In genomic region chr5:133111299-133111698, GRCh38 we compare ENCODE assay signal across 8 cellular contexts. TPM values are rescaled to one million over a fixed set of nuclear protein-coding genes. Genes with fewer than 3 reads are reported as not detected.
DNase-seq lines count a peak whose midpoint lies in the region; ATAC-seq and TF ChIP-seq lines count a peak whose summit lies in the region.

No MANE protein-coding gene starts in this region.

- H3K27me3 Mint-ChIP-seq in activated CD4-positive, alpha-beta T cell treated with anti-CD3 and anti-CD28 coated beads, Interleukin-2, amount 10 ng/mL, durations not matched to agents 7 days and 5 days = no peaks in the 10 kb centered on the region

- H3K36me3 Mint-ChIP-seq in activated CD4-positive, alpha-beta T cell treated with anti-CD3 and anti-CD28 coated beads, Interleukin-2, amount 10 ng/mL, durations not matched to agents 7 days and 5 days (ENCODE audit: low read depth) = peaks cover under 1% of the 10 kb centered on the region

- ATAC-seq in HG02938 (IDR thresholded peaks at IDR 0.05; ENCODE audit: unreplicated experiment) = peak; percentile 56
- no peak for ATAC-seq in HG03280 (IDR thresholded peaks at IDR 0.05; ENCODE audit: unreplicated experiment)

- DNase-seq in DMS79 (lab: John Stamatoyannopoulos, UW) (peak; percentile 22), NCI-H526 treated with DMSO at 0.1 percent for 48 hours (lab: John Stamatoyannopoulos, UW) (peak; percentile 18), coronary artery (ENCODE audit: low spot score) (peak; percentile 89)
- peak; percentile 86 for DNase-seq in activated CD4-positive, alpha-beta T cell treated with anti-CD3 and anti-CD28 coated beads, Interleukin-2, amount 10 ng/mL, durations not matched to agents 7 days and 5 days
- peak; percentile 21 to 74 (median 55) for DNase-seq in stimulated activated CD4-positive, alpha-beta T cell treated with anti-CD3 and anti-CD28 coated beads, TNF-alpha, amount 100 ng/mL, for 1 hour (ENCODE audit: low read depth in 3 of 3, low spot score in 1 of 3)

- no peaks in the 10 kb centered on the region for H3K9me3 Mint-ChIP-seq in activated CD4-positive, alpha-beta T cell treated with anti-CD3 and anti-CD28 coated beads, Interleukin-2, amount 10 ng/mL, durations not matched to agents 7 days and 5 days

- under 1% methylated on average over 9 of the region's 9 CpGs for WGBS in liver

- H3K36me3 ChIP-seq in liver (ENCODE audit: control insufficient read depth in 4 of 4, insufficient read depth in 3 of 4, low read depth in 1 of 4, low read length in 3 of 4) = no peaks in the 10 kb centered on the region

- H3K4me1 ChIP-seq in liver (ENCODE audit: control insufficient read depth in 4 of 4, insufficient read depth in 4 of 4, low read length in 3 of 4) = peaks cover 0 to 3% (median 0%) of the 10 kb centered on the region in 4 donors

- H3K4me3 ChIP-seq in coronary artery = no peak overlapping the region
- no peak overlapping the region for H3K4me3 ChIP-seq in liver (ENCODE audit: low read depth in 1 of 3, low read length in 3 of 3)

- H3K27ac Mint-ChIP-seq in activated CD4-positive, alpha-beta T cell treated with anti-CD3 and anti-CD28 coated beads, Interleukin-2, amount 10 ng/mL, durations not matched to agents 7 days and 5 days = no peak overlapping the region

- H3K4me3 Mint-ChIP-seq in activated CD4-positive, alpha-beta T cell treated with anti-CD3 and anti-CD28 coated beads, Interleukin-2, amount 10 ng/mL, durations not matched to agents 7 days and 5 days = no peak overlapping the region

- TF ChIP-seq RAD21 in liver (IDR thresholded peaks at IDR 0.05) = peak; percentile 98 to 99

- H3K27me3 ChIP-seq in liver (ENCODE audit: control insufficient read depth in 4 of 4, insufficient read depth in 4 of 4, low read length in 3 of 4) = no peaks in the 10 kb centered on the region

- CTCF ChIA-PET in activated CD4-positive, alpha-beta T cell treated with anti-CD3 and anti-CD28 coated beads, Interleukin-2, amount 10 ng/mL, durations not matched to agents 7 days and 5 days (lab: Charles Lee) = interaction anchor here (0.6 to 1.7 kb wide), 4 partner anchors 9 to 399 kb away, joined by 3 read pairs; no protein-coding TSS in a partner anchor

- TF ChIP-seq CTCF in coronary artery (IDR thresholded peaks at IDR 0.05) = peak; percentile 91
- peak; percentile 91 for TF ChIP-seq CTCF in liver (IDR thresholded peaks at IDR 0.05; ENCODE audit: low read depth, low read length, missing input control)

- peak overlapping the region in 1 of 2 donors; percentile 55 for H3K27ac ChIP-seq in coronary artery
- H3K27ac ChIP-seq in liver (ENCODE audit: low read depth in 1 of 2, low read length in 2 of 2) = no peak overlapping the region

- POLR2A ChIA-PET in activated CD4-positive, alpha-beta T cell treated with anti-CD3 and anti-CD28 coated beads, Interleukin-2, amount 10 ng/mL, durations not matched to agents 7 days and 5 days (lab: Charles Lee) = no interaction called here

- peaks cover 19% of the 10 kb centered on the region for H3K4me1 Mint-ChIP-seq in activated CD4-positive, alpha-beta T cell treated with anti-CD3 and anti-CD28 coated beads, Interleukin-2, amount 10 ng/mL, durations not matched to agents 7 days and 5 days

- H3K9ac ChIP-seq in liver (ENCODE audit: low read depth in 1 of 2, low read length in 2 of 2) = no peak overlapping the region

- no peaks in the 10 kb centered on the region for H3K9me3 ChIP-seq in liver (ENCODE audit: control insufficient read depth in 4 of 4, low read length in 3 of 4)

TF ChIP-seq in liver, 16 proteins besides CTCF, POLR2A, EP300 and RAD21:
- TF ChIP-seq, protein P1, sequence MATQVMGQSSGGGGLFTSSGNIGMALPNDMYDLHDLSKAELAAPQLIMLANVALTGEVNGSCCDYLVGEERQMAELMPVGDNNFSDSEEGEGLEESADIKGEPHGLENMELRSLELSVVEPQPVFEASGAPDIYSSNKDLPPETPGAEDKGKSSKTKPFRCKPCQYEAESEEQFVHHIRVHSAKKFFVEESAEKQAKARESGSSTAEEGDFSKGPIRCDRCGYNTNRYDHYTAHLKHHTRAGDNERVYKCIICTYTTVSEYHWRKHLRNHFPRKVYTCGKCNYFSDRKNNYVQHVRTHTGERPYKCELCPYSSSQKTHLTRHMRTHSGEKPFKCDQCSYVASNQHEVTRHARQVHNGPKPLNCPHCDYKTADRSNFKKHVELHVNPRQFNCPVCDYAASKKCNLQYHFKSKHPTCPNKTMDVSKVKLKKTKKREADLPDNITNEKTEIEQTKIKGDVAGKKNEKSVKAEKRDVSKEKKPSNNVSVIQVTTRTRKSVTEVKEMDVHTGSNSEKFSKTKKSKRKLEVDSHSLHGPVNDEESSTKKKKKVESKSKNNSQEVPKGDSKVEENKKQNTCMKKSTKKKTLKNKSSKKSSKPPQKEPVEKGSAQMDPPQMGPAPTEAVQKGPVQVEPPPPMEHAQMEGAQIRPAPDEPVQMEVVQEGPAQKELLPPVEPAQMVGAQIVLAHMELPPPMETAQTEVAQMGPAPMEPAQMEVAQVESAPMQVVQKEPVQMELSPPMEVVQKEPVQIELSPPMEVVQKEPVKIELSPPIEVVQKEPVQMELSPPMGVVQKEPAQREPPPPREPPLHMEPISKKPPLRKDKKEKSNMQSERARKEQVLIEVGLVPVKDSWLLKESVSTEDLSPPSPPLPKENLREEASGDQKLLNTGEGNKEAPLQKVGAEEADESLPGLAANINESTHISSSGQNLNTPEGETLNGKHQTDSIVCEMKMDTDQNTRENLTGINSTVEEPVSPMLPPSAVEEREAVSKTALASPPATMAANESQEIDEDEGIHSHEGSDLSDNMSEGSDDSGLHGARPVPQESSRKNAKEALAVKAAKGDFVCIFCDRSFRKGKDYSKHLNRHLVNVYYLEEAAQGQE (IDR thresholded peaks at IDR 0.05) = no peak
- TF ChIP-seq NR2F2 (IDR thresholded peaks at IDR 0.05) (no peak), FOXA1 (IDR thresholded peaks at IDR 0.05) (no peak), FOXA2 (IDR thresholded peaks at IDR 0.05) (no peak), HNF4A (conservative IDR thresholded peaks at IDR 0.05) (no peak), SP1 (IDR thresholded peaks at IDR 0.05) (no peak), YY1 (IDR thresholded peaks at IDR 0.05) (no peak), EGR1 (IDR thresholded peaks at IDR 0.05; ENCODE audit: low read depth in 2 of 2) (no peak), TAF1 (conservative IDR thresholded peaks at IDR 0.05) (no peak), JUND (IDR thresholded peaks at IDR 0.05) (no peak)
- TF ChIP-seq, protein P2, sequence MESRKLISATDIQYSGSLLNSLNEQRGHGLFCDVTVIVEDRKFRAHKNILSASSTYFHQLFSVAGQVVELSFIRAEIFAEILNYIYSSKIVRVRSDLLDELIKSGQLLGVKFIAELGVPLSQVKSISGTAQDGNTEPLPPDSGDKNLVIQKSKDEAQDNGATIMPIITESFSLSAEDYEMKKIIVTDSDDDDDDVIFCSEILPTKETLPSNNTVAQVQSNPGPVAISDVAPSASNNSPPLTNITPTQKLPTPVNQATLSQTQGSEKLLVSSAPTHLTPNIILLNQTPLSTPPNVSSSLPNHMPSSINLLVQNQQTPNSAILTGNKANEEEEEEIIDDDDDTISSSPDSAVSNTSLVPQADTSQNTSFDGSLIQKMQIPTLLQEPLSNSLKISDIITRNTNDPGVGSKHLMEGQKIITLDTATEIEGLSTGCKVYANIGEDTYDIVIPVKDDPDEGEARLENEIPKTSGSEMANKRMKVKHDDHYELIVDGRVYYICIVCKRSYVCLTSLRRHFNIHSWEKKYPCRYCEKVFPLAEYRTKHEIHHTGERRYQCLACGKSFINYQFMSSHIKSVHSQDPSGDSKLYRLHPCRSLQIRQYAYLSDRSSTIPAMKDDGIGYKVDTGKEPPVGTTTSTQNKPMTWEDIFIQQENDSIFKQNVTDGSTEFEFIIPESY (IDR thresholded peaks at IDR 0.05) = no peak
- TF ChIP-seq, protein P3, sequence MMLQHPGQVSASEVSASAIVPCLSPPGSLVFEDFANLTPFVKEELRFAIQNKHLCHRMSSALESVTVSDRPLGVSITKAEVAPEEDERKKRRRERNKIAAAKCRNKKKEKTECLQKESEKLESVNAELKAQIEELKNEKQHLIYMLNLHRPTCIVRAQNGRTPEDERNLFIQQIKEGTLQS (IDR thresholded peaks at IDR 0.05) = no peak

RNA-seq across cellular contexts. Expression of gene HSPA4, which starts 59.5 kb away (rescaled TPM):
- 10 to 100 TPM; 89.5 to 95.4 TPM for total RNA-seq in activated CD4-positive, alpha-beta T cell treated with anti-CD3 and anti-CD28 coated beads, Interleukin-2, amount 10 ng/mL, durations not matched to agents 7 days and 5 days
- 10 to 100 TPM; 34.4 to 39.7 TPM for total RNA-seq in liver
- 10 to 100 TPM; 22.1 to 29.5 TPM for polyA plus RNA-seq in liver

Comparison
In these comparisons a context has a peak if more than half of its experiments do, and no peak if none do; other contexts are left out.
1. DNase-seq: peak in every context shown above with its lines; median percentile 89 in coronary artery; 86 in activated CD4-positive, alpha-beta T cell treated with anti-CD3 and anti-CD28 coated beads, Interleukin-2, amount 10 ng/mL, durations not matched to agents 7 days and 5 days; 55 in stimulated activated CD4-positive, alpha-beta T cell treated with anti-CD3 and anti-CD28 coated beads, TNF-alpha, amount 100 ng/mL, for 1 hour; 22 in DMS79; 18 in NCI-H526 treated with DMSO at 0.1 percent for 48 hours.